In genomic region chr16:3664187-3664896, GRCh38 we compare ENCODE assay signal across 16 cellular contexts.
"Had no signal": no experiment of that assay in that cellular context is flagged by ENCODE, and none has a peak within 500 bp of the region (broad histone marks: within the 10 kb centered on the region; RNA-seq: fewer than 3 reads in every experiment).

No MANE protein-coding gene starts in this region.

- H3K27ac ChIP-seq: epithelial cell of prostate, gastrocnemius medialis, heart left ventricle, lower lobe of right lung, prostate gland, sigmoid colon, testis, upper lobe of right lung had no signal

- DNase-seq: activated CD4-positive, alpha-beta T cell treated with anti-CD3 and anti-CD28 coated beads for 4 hours; activated T-cell treated with anti-CD3 and anti-CD28 coated beads for 4 hours; dermis blood vessel endothelial cell; gastrocnemius medialis; immature natural killer cell; sigmoid colon; spleen; stimulated activated naive CD8-positive, alpha-beta T cell treated with anti-CD3 and anti-CD28 coated beads, Interleukin-15, amount 100 ng/mL, for 72 hours; testis; upper lobe of right lung had no signal

- H3K9me3 ChIP-seq: gastrocnemius medialis, heart left ventricle, lower lobe of right lung, prostate gland, sigmoid colon, spleen, testis, upper lobe of right lung had no signal

- H3K4me1 Mint-ChIP-seq: neural crest cell, WTC11 had no signal

- H3K4me3 ChIP-seq: gastrocnemius medialis, heart left ventricle, lower lobe of right lung, prostate gland, sigmoid colon, spleen, testis, upper lobe of right lung had no signal

- H3K9me3 Mint-ChIP-seq: immature natural killer cell; neural crest cell; stimulated activated naive CD8-positive, alpha-beta T cell treated with anti-CD3 and anti-CD28 coated beads, Interleukin-15, amount 100 ng/mL, for 72 hours; WTC11 had no signal

- H3K27me3 Mint-ChIP-seq: stimulated activated naive CD8-positive, alpha-beta T cell treated with anti-CD3 and anti-CD28 coated beads, Interleukin-15, amount 100 ng/mL, for 72 hours had no signal

- H3K4me3 Mint-ChIP-seq: immature natural killer cell; neural crest cell; stimulated activated naive CD8-positive, alpha-beta T cell treated with anti-CD3 and anti-CD28 coated beads, Interleukin-15, amount 100 ng/mL, for 72 hours; WTC11 had no signal

- ATAC-seq: gastrocnemius medialis; stimulated activated naive CD8-positive, alpha-beta T cell treated with anti-CD3 and anti-CD28 coated beads, Interleukin-15, amount 100 ng/mL, for 72 hours; upper lobe of right lung; WTC11 had no signal

- H3K4me1 ChIP-seq: gastrocnemius medialis, heart left ventricle, lower lobe of right lung, prostate gland, sigmoid colon, testis, upper lobe of right lung had no signal

- H3K27me3 ChIP-seq: gastrocnemius medialis, heart left ventricle, sigmoid colon, spleen, testis, upper lobe of right lung had no signal
